ENCODE assay signal across 21 cellular contexts in genomic region chr6:169794317-169795055, GRCh38. TPM values are rescaled to one million over a fixed set of nuclear protein-coding genes. Genes with fewer than 3 reads are reported as not detected.
DNase-seq lines count a peak whose midpoint lies in the region; ATAC-seq and TF ChIP-seq lines count a peak whose summit lies in the region.
"Had no signal": no experiment of that assay in that cellular context is flagged by ENCODE, and none has a peak within 500 bp of the region (broad histone marks: within the 10 kb centered on the region; RNA-seq: fewer than 3 reads in every experiment).

No MANE protein-coding gene starts in this region.

- ATAC-seq in lung (ENCODE audit: insufficient read depth, low FRiP score) (no peak), GM21576 (IDR thresholded peaks at IDR 0.05; ENCODE audit: unreplicated experiment) (no peak)
- ATAC-seq: naive thymus-derived CD4-positive, alpha-beta T cell had no signal

- H3K27ac Mint-ChIP-seq in activated naive CD4-positive, alpha-beta T cell treated with anti-CD3 and anti-CD28 coated beads for 36 hours: no peak overlapping the region
- H3K27ac Mint-ChIP-seq: activated B cell treated with CpG ODN at 0.5 μM for 24 hours; HFFc6; immature natural killer cell; naive thymus-derived CD4-positive, alpha-beta T cell had no signal

- no peak overlapping the region for H3K4me3 Mint-ChIP-seq in activated naive CD4-positive, alpha-beta T cell treated with anti-CD3 and anti-CD28 coated beads for 36 hours
- H3K4me3 Mint-ChIP-seq: activated B cell treated with CpG ODN at 0.5 μM for 24 hours; central memory CD8-positive, alpha-beta T cell; HFFc6; immature natural killer cell; naive thymus-derived CD4-positive, alpha-beta T cell had no signal

- DNase-seq in COLO668 (lab: John Stamatoyannopoulos, UW; ENCODE audit: unreplicated experiment) (peak; percentile 68), DMS53 (lab: John Stamatoyannopoulos, UW) (peak; percentile 57), NCI-H345 treated with DMSO at 0.1 percent for 48 hours (lab: John Stamatoyannopoulos, UW; ENCODE audit: unreplicated experiment) (peak; percentile 68), lung (ENCODE audit: low spot score) (peak; percentile 22), GM13976 (ENCODE audit: low spot score) (no peak), SIG-M5 treated with dmso at 0.1 percent for 504 hours (lab: John Stamatoyannopoulos, UW; ENCODE audit: unreplicated experiment) (no peak)
- no peak for DNase-seq in activated naive CD4-positive, alpha-beta T cell treated with anti-CD3 and anti-CD28 coated beads for 36 hours
- DNase-seq: activated B cell treated with CpG ODN at 0.5 μM for 24 hours; activated effector memory CD4-positive, alpha-beta T cell treated with Interleukin-2 at 50 U/mL for 16 hours; effector memory CD4-positive, alpha-beta T cell; HFFc6; immature natural killer cell; naive thymus-derived CD4-positive, alpha-beta T cell; NCI-H1048; stimulated activated CD4-positive, alpha-beta T cell treated with anti-CD3 and anti-CD28 coated beads, Interleukin-4, amount 100 ng/mL, for 24 hours had no signal

- peaks cover 27% of the 10 kb centered on the region for H3K27me3 Mint-ChIP-seq in activated naive CD4-positive, alpha-beta T cell treated with anti-CD3 and anti-CD28 coated beads for 36 hours (ENCODE audit: low read depth)

- in situ Hi-C loops in GM13976 (cut with MboI; ENCODE audit: low sequenced_read_pairs, unreplicated experiment): no loop called here

- H3K36me3 ChIP-seq in lung (ENCODE audit: control insufficient read depth in 2 of 2, insufficient read depth in 2 of 2, low read length in 2 of 2): no peaks in the 10 kb centered on the region
- H3K36me3 ChIP-seq: SJSA1, suprapubic skin had no signal

- H3K36me3 Mint-ChIP-seq in activated naive CD4-positive, alpha-beta T cell treated with anti-CD3 and anti-CD28 coated beads for 36 hours (ENCODE audit: low read depth): no peaks in the 10 kb centered on the region
- H3K36me3 Mint-ChIP-seq: immature natural killer cell; naive thymus-derived CD4-positive, alpha-beta T cell had no signal

- H3K4me1 ChIP-seq in lung (ENCODE audit: control insufficient read depth in 2 of 2, insufficient read depth in 2 of 2, low read length in 2 of 2): peaks cover 0 to 2% of the 10 kb centered on the region in 2 donors

- CTCF ChIA-PET in activated naive CD4-positive, alpha-beta T cell treated with anti-CD3 and anti-CD28 coated beads for 36 hours (lab: Charles Lee): interaction anchor here (0.9 to 1.7 kb wide), 3 partner anchors 10 to 99 kb away, joined by 3 to 6 read pairs (median 4); no protein-coding TSS in a partner anchor

- TF ChIP-seq CTCF in lung (IDR thresholded peaks at IDR 0.05; ENCODE audit: control extremely low read depth, extremely low read depth) (no peak), GM13976 (IDR thresholded peaks at IDR 0.05; ENCODE audit: borderline replicate concordance, control extremely low read depth, extremely low read depth, insufficient read depth, missing control alignments) (no peak)

- WGBS in lung, 2 donors: 77 to 78% methylated on average over 13 of the region's 13 CpGs

- H3K9me3 Mint-ChIP-seq in activated naive CD4-positive, alpha-beta T cell treated with anti-CD3 and anti-CD28 coated beads for 36 hours: no peaks in the 10 kb centered on the region
- H3K9me3 Mint-ChIP-seq: activated B cell treated with CpG ODN at 0.5 μM for 24 hours; central memory CD8-positive, alpha-beta T cell; HFFc6 had no signal

- peaks cover 17% of the 10 kb centered on the region for H3K4me1 Mint-ChIP-seq in activated naive CD4-positive, alpha-beta T cell treated with anti-CD3 and anti-CD28 coated beads for 36 hours (ENCODE audit: low read depth)

- no peaks in the 10 kb centered on the region for H3K27me3 ChIP-seq in lung (ENCODE audit: control insufficient read depth, insufficient read depth)
- H3K27me3 ChIP-seq: suprapubic skin had no signal

- no peaks in the 10 kb centered on the region for H3K9me3 ChIP-seq in lung (ENCODE audit: control insufficient read depth in 2 of 2, insufficient read depth in 1 of 2, low read length in 1 of 2)
- H3K9me3 ChIP-seq: SJSA1, suprapubic skin had no signal

- intact Hi-C loops in activated naive CD4-positive, alpha-beta T cell treated with anti-CD3 and anti-CD28 coated beads for 36 hours (cut with micrococcal nuclease): loop anchor here (5.0 kb wide), 1 partner anchor 168 kb away; no protein-coding TSS in a partner anchor

- no peak overlapping the region for H3K27ac ChIP-seq in lung (ENCODE audit: low read depth in 1 of 2, low read length in 1 of 2)
- H3K27ac ChIP-seq: KMS-11, parathyroid adenoma, SJSA1, suprapubic skin had no signal

- no peak overlapping the region for H3K4me3 ChIP-seq in lung
- H3K4me3 ChIP-seq: SJSA1, suprapubic skin had no signal

RNA-seq across cellular contexts. Expression of gene ERMARD, which starts 43.1 kb away (rescaled TPM):
- total RNA-seq in lung: 10 to 100 TPM; 24.7 to 41.0 TPM
- 10 to 100 TPM; 18.7 to 55.3 TPM for polyA plus RNA-seq in lung
- total RNA-seq in activated naive CD4-positive, alpha-beta T cell treated with anti-CD3 and anti-CD28 coated beads for 36 hours: 10 to 100 TPM; 21.1 to 22.8 TPM

RNA-seq across cellular contexts. Expression of gene DYNLT2, which starts 43.1 kb away (rescaled TPM):
- 1 to 10 TPM; 1.6 to 5.2 TPM for total RNA-seq in lung
- polyA plus RNA-seq in lung: 1 to 10 TPM in 1 of 2 donors, under 1 TPM in 1; 0.69 to 3.2 TPM
- 1 to 10 TPM; 2.9 to 3.1 TPM for total RNA-seq in activated naive CD4-positive, alpha-beta T cell treated with anti-CD3 and anti-CD28 coated beads for 36 hours

Comparison
In these comparisons a context has a peak if more than half of its experiments do, and no peak if none do; other contexts are left out.
1. DNase-seq: peak in COLO668 (single experiment), DMS53 (single experiment), NCI-H345 treated with DMSO at 0.1 percent for 48 hours (single experiment) and lung (single experiment); none in GM13976 (single experiment), activated naive CD4-positive, alpha-beta T cell treated with anti-CD3 and anti-CD28 coated beads for 36 hours (single experiment) and SIG-M5 treated with dmso at 0.1 percent for 504 hours (single experiment).